1 cellular context compared by ENCODE assay signal in the genomic region with DNA sequence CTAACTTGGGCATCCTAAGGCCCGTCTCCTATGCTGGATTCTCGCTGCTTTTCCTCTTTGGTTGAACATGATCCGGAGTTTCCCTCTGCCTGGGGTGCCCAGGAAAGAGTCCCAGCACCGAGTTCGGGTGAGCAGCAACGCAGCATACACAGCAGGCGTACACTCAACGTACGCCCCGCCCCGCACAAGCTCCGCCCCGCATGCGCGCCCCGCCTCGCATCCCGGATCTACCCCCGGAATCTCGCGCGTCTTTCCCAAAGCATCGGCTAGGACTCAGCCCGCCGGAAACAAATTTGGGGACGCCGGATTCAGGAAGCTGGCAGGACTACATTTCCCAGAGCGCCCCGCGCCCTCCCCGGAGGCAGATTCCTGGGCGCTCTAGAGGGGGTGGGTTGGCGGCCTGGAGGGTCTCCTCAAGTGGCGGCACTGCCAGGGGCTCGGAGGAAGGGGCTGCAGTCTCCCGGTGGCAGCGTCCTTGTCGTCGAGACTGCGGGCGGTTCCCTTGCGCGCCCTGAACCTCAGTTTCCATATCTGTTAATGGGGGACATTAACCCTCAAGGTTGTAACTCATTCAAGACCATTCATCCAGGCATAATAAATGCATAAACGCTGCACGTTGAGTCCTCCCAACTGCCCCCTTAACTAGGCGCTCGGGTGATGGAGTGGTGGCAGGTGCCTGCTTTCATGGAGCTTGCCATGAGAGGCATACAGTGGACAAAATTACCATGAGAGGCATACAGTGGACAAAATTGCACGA.
TF ChIP-seq lines count a peak whose summit lies in the region.

No MANE protein-coding gene starts in this region.

TF ChIP-seq in WTC11, 78 proteins besides CTCF, POLR2A, EP300 and RAD21 (continued from another document):
- TF ChIP-seq PREB (CRISPR knock-in tag; IDR thresholded peaks at IDR 0.05; ENCODE audit: borderline replicate concordance) (no peak), FOXK1 (CRISPR knock-in tag; IDR thresholded peaks at IDR 0.05) (peak; percentile 62; the same call in 1 of the 2 replicates), ELF4 (CRISPR knock-in tag; IDR thresholded peaks at IDR 0.05; ENCODE audit: low read depth) (no peak), PRDM15 (CRISPR knock-in tag; IDR thresholded peaks at IDR 0.05) (no peak), SP1 (CRISPR knock-in tag; conservative IDR thresholded peaks at IDR 0.05) (peak; percentile 82), TEAD1 (CRISPR knock-in tag; IDR thresholded peaks at IDR 0.05) (peak; percentile 76; the same call in 1 of the 2 replicates), ZBTB43 (CRISPR knock-in tag; IDR thresholded peaks at IDR 0.05) (no peak), RELA (CRISPR knock-in tag; IDR thresholded peaks at IDR 0.05; ENCODE audit: borderline replicate concordance) (no peak), CBFB (CRISPR knock-in tag; IDR thresholded peaks at IDR 0.05; ENCODE audit: low read depth) (no peak), HMGXB4 (CRISPR knock-in tag; IDR thresholded peaks at IDR 0.05) (no peak), MXD4 (CRISPR knock-in tag; IDR thresholded peaks at IDR 0.05; ENCODE audit: borderline replicate concordance) (no peak), NR1H2 (CRISPR knock-in tag; IDR thresholded peaks at IDR 0.05) (no peak), NFATC4 (CRISPR knock-in tag; IDR thresholded peaks at IDR 0.05) (no peak), USF1 (CRISPR knock-in tag; IDR thresholded peaks at IDR 0.05) (peak; percentile 48; the same call in 1 of the 2 replicates), ZNF219 (CRISPR knock-in tag; IDR thresholded peaks at IDR 0.05; ENCODE audit: borderline replicate concordance) (no peak), GABPB1 (CRISPR knock-in tag; IDR thresholded peaks at IDR 0.05) (peak; percentile 30; the same call in 1 of the 2 replicates), NR2C2 (CRISPR knock-in tag; IDR thresholded peaks at IDR 0.05) (no peak)
- TF ChIP-seq, protein P1, sequence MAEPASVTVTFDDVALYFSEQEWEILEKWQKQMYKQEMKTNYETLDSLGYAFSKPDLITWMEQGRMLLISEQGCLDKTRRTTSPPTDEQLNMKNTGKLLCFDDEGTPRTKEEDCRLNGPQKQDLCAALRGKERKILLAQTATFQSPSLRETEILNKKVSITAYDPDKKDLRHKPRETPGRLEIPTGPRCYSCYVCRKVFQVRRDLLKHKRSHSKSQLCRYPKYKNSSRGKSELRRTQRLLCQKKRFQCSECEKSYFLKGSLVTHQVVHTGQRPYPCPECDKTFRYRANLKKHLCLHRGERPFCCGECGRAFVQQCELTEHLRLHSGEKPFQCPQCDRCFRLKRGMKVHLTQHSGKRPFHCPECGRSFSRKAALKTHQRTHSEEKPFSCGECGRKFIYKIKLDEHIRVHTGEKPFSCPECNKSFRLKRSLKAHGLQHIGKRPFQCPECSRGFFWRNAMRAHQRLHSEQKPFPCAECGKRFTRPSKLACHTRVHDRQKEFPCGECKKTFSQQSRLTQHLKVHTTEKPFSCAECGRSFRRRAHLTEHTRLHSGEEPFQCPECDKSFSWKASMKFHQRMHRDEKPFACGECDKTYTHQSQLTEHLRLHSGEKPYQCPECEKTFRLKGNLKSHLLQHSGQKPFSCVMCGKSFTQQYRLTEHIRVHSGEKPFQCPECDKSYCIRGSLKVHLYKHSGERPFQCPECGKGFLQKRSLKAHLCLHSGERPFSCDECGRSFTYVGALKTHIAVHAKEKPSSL (CRISPR knock-in tag; conservative IDR thresholded peaks at IDR 0.05): no peak
TF ChIP-seq in WTC11: peak in this region for 7.
